In genomic region chr9:136545065-136545965, GRCh38 we compare ENCODE assay signal across 8 cellular contexts. TPM values are rescaled to one million over a fixed set of nuclear protein-coding genes. Genes with fewer than 3 reads are reported as not detected.
DNase-seq lines count a peak whose midpoint lies in the region; ATAC-seq and TF ChIP-seq lines count a peak whose summit lies in the region.

No MANE protein-coding gene starts in this region.

- H3K36me3 ChIP-seq in BLaER1 treated with 17β-estradiol and CSF1 and Interleukin-3, amounts not matched to agents 10 nM and 100 nM = peaks cover 14 to 35% (median 29%) of the 10 kb centered on the region in 11 experiments; a peak in 21 of 22 replicates
- H3K36me3 ChIP-seq in Karpas-422 (ENCODE audit: insufficient read depth, low read length) (no peaks in the 10 kb centered on the region), fibroblast of lung (ENCODE audit: control insufficient read depth, insufficient read depth, low read length) (peaks cover 5% of the 10 kb centered on the region)

- peaks cover 3% of the 10 kb centered on the region for H3K36me3 Mint-ChIP-seq in progenitor cell of endocrine pancreas (ENCODE audit: insufficient read depth)

- H3K27me3 ChIP-seq in BLaER1 treated with 17β-estradiol and CSF1 and Interleukin-3, amounts not matched to agents 10 nM and 100 nM = no peaks in the 10 kb centered on the region
- H3K27me3 ChIP-seq in Karpas-422 (ENCODE audit: low read length) (peaks cover 7% of the 10 kb centered on the region; the same call in 1 of the 2 replicates), fibroblast of lung (ENCODE audit: control insufficient read depth, insufficient read depth, low read length) (no peaks in the 10 kb centered on the region)

- H3K9me3 ChIP-seq in BLaER1 treated with 17β-estradiol and CSF1 and Interleukin-3, amounts not matched to agents 10 nM and 100 nM (replicated peaks in 1 of 11) = no peaks in the 10 kb centered on the region
- no peaks in the 10 kb centered on the region for H3K9me3 ChIP-seq in Karpas-422 (ENCODE audit: low read length)
- H3K9me3 ChIP-seq in fibroblast of lung (ENCODE audit: control insufficient read depth, insufficient read depth, low read depth, low read length) = no peaks in the 10 kb centered on the region

- H3K27ac Mint-ChIP-seq in progenitor cell of endocrine pancreas = peak overlapping the region; percentile 90

- peaks cover 2% of the 10 kb centered on the region for H3K27me3 Mint-ChIP-seq in progenitor cell of endocrine pancreas

- peak overlapping the region; percentile 85 for H3K4me3 Mint-ChIP-seq in progenitor cell of endocrine pancreas (ENCODE audit: low read depth)

- H3K9me2 ChIP-seq in Karpas-422 (replicated peaks; ENCODE audit: insufficient read depth, low read length) = no peaks in the 10 kb centered on the region

- DNase-seq in Karpas-422 (peak; percentile 67), activated T-cell treated with anti-CD3 and anti-CD28 coated beads for 48 hours (ENCODE audit: low read depth) (peak; percentile 66), fibroblast of lung (ENCODE audit: low read depth in 2 of 2) (no peak), progenitor cell of endocrine pancreas (ENCODE audit: low spot score, unreplicated experiment) (no peak), NCI-H524 (lab: John Stamatoyannopoulos, UW) (no peak)

- H3K4me3 ChIP-seq in BLaER1 treated with 17β-estradiol and CSF1 and Interleukin-3, amounts not matched to agents 10 nM and 100 nM = peak overlapping the region; percentile 85 to 98 (median 89)
- H3K4me3 ChIP-seq in Karpas-422 (ENCODE audit: low read length) = peak overlapping the region; percentile 59
- peak overlapping the region; percentile 67 to 77 (median 70) for H3K4me3 ChIP-seq in fibroblast of lung (replicated peaks in 1 of 4; ENCODE audit: control extremely low read depth in 1 of 4, insufficient read depth in 1 of 4, low read depth in 3 of 4, low read length in 4 of 4)

- ATAC-seq in GM21526 (IDR thresholded peaks at IDR 0.05; ENCODE audit: low FRiP score, unreplicated experiment) (peak; percentile 11), HG02610 (IDR thresholded peaks at IDR 0.05; ENCODE audit: unreplicated experiment) (no peak)

- H3K9me3 Mint-ChIP-seq in progenitor cell of endocrine pancreas (ENCODE audit: low read depth) = no peaks in the 10 kb centered on the region

- peaks cover 73 to 82% (median 78%) of the 10 kb centered on the region in 10 experiments for H3K4me1 ChIP-seq in BLaER1 treated with 17β-estradiol and CSF1 and Interleukin-3, amounts not matched to agents 10 nM and 100 nM
- H3K4me1 ChIP-seq in Karpas-422 (ENCODE audit: low read length) (peaks cover 25% of the 10 kb centered on the region), fibroblast of lung (ENCODE audit: control insufficient read depth, extremely low read depth, insufficient read depth, low read length) (peaks cover 13% of the 10 kb centered on the region)

- H3K79me2 ChIP-seq in Karpas-422 (ENCODE audit: low read length) = no peaks in the 10 kb centered on the region
- H3K79me2 ChIP-seq in fibroblast of lung (ENCODE audit: control insufficient read depth, insufficient read depth, low read length) = peaks cover 41% of the 10 kb centered on the region

- H3K4me2 ChIP-seq in BLaER1 treated with 17β-estradiol and CSF1 and Interleukin-3, amounts not matched to agents 10 nM and 100 nM = peak overlapping the region; percentile 91 to 99 (median 98)
- H3K4me2 ChIP-seq in Karpas-422 (ENCODE audit: low read depth, low read length, poor library complexity, severe bottlenecking) (peak overlapping the region; percentile 75), fibroblast of lung (ENCODE audit: extremely low read depth, insufficient read depth, low read length) (peak overlapping the region; percentile 84)

- peaks cover 42 to 53% (median 48%) of the 10 kb centered on the region in 11 experiments for H4K20me1 ChIP-seq in BLaER1 treated with 17β-estradiol and CSF1 and Interleukin-3, amounts not matched to agents 10 nM and 100 nM
- H4K20me1 ChIP-seq in Karpas-422 (ENCODE audit: insufficient read depth, low read depth, low read length) (peaks cover 17% of the 10 kb centered on the region; the same call in 1 of the 2 replicates), fibroblast of lung (ENCODE audit: control insufficient read depth, extremely low read depth, insufficient read depth, low read length) (no peaks in the 10 kb centered on the region)

- peaks cover 15% of the 10 kb centered on the region for H3K4me1 Mint-ChIP-seq in progenitor cell of endocrine pancreas (ENCODE audit: low read depth)

- H2AFZ ChIP-seq in Karpas-422 (ENCODE audit: low read length) = no peak overlapping the region
- no peak overlapping the region for H2AFZ ChIP-seq in fibroblast of lung (ENCODE audit: low read length)

- TF ChIP-seq CTCF in fibroblast of lung (conservative IDR thresholded peaks at IDR 0.05 in 1 of 2, IDR thresholded peaks at IDR 0.05 in 1 of 2; ENCODE audit: low read depth in 1 of 2, low read length in 2 of 2) (no peak), progenitor cell of endocrine pancreas (IDR thresholded peaks at IDR 0.05; ENCODE audit: unreplicated experiment) (no peak)

- peak overlapping the region; percentile 68 to 93 (median 84) for H3K27ac ChIP-seq in BLaER1 treated with 17β-estradiol and CSF1 and Interleukin-3, amounts not matched to agents 10 nM and 100 nM
- H3K27ac ChIP-seq in Karpas-422 (ENCODE audit: low read length) (no peak overlapping the region), fibroblast of lung (ENCODE audit: insufficient read depth, low read length) (peak overlapping the region; percentile 51)

- H3K9ac ChIP-seq in BLaER1 treated with 17β-estradiol and CSF1 and Interleukin-3, amounts not matched to agents 10 nM and 100 nM = peak overlapping the region; percentile 83 to 97 (median 90)
- peak overlapping the region; percentile 62 for H3K9ac ChIP-seq in Karpas-422 (ENCODE audit: low read length)
- peak overlapping the region; percentile 72 for H3K9ac ChIP-seq in fibroblast of lung (ENCODE audit: insufficient read depth, low read length)

RNA-seq across cellular contexts. Expression of gene NOTCH1, which starts 0.5 kb away (rescaled TPM):
- total RNA-seq in Karpas-422 (2014; rRNA removed; shearing (Covaris generic); ENCODE audit: low replicate concordance) = 4.3 and 15.0 TPM in 2 replicates
- total RNA-seq in fibroblast of lung = 10.9 and 12.1 TPM in 2 replicates
- polyA plus RNA-seq in fibroblast of lung = 0.98 and 3.3 TPM in 2 replicates
- polyA plus RNA-seq in fibroblast of lung (2012) = 3.7 and 14.9 TPM in 2 replicates
- polyA minus RNA-seq in fibroblast of lung (ENCODE audit: low replicate concordance) = 5.1 and 25.2 TPM in 2 replicates
- total RNA-seq in progenitor cell of endocrine pancreas = 109 and 130 TPM in 2 replicates

Comparison
In these comparisons a context has a peak if more than half of its experiments do, and no peak if none do; other contexts are left out.
1. DNase-seq: peak in Karpas-422 (single experiment) and activated T-cell treated with anti-CD3 and anti-CD28 coated beads for 48 hours (single experiment); none in fibroblast of lung (0 of 2), progenitor cell of endocrine pancreas (single experiment) and NCI-H524 (0 of 2).
2. Peak in every context shown above with its lines, with median percentiles within 50 percentile points of each other: H3K4me2 ChIP-seq, H3K4me3 ChIP-seq and H3K9ac ChIP-seq.